8 cellular contexts compared by ENCODE assay signal in the genomic region with DNA sequence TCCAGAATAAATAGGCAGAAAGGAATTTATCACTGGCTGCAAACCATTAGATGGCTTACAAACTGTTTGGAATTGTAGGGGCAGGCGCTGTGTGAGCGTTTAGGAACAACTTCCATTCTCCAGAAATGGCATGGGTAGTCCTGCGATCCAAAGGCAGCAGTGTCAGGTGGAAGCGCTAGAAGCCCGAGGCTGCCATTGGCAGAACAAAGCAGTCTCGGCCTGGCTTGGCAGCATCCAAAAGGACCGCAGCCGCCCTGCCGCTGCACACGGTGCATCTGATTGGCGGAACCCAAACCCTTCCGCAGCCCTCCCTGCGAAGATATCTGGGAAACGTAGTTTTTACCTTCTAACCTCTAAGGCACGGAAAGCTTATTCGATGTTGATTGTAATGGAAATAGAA. TPM values are rescaled to one million over a fixed set of nuclear protein-coding genes. Genes with fewer than 3 reads are reported as not detected.
A peak's percentile ranks its signal among the peaks of the same experiment; 100 is the strongest.
DNase-seq lines count a peak whose midpoint lies in the region; ATAC-seq and TF ChIP-seq lines count a peak whose summit lies in the region.

No MANE protein-coding gene starts in this region.

- no peaks in the 10 kb centered on the region for H3K9me2 ChIP-seq in PC-9 (ENCODE audit: insufficient read depth)

- H3K4me2 ChIP-seq in PC-9 = no peak overlapping the region

- no peaks in the 10 kb centered on the region for H4K20me1 ChIP-seq in PC-9 (ENCODE audit: insufficient read depth)

- H3K9me3 ChIP-seq in lower lobe of right lung (no peaks in the 10 kb centered on the region), PC-9 (ENCODE audit: insufficient read depth, low read depth) (no peaks in the 10 kb centered on the region)

- H3K4me3 ChIP-seq in lower lobe of right lung = peak overlapping the region; percentile 32
- no peak overlapping the region for H3K4me3 ChIP-seq in PC-9

- BruUV-seq in PC-9 (replicated peaks; lab: Mats Ljungman, UMichigan) = no TSS peak

- H3K27ac Mint-ChIP-seq in effector memory CD8-positive, alpha-beta T cell = no peak overlapping the region

- peaks cover 9 to 10% of the 10 kb centered on the region in 2 donors for H3K4me1 Mint-ChIP-seq in effector memory CD8-positive, alpha-beta T cell (ENCODE audit: low read depth in 2 of 2)

- TF ChIP-seq CTCF in lower lobe of right lung (IDR thresholded peaks at IDR 0.05) (no peak), PC-9 (conservative IDR thresholded peaks at IDR 0.05) (no peak), RWPE1 (conservative IDR thresholded peaks at IDR 0.05; ENCODE audit: low read depth) (no peak)

- POLR2A ChIA-PET in PC-9 (lab: Charles Lee; ENCODE audit: unreplicated experiment) (no interaction called here), RWPE1 (lab: Yijun Ruan, JAX; ENCODE audit: low non-redundant PET) (no interaction called here)

- no peaks in the 10 kb centered on the region for H3K27me3 ChIP-seq in lower lobe of right lung (ENCODE audit: low read depth)
- no peaks in the 10 kb centered on the region for H3K27me3 ChIP-seq in PC-9 (ENCODE audit: insufficient read depth, low read depth)

- ATAC-seq in GM19468 (IDR thresholded peaks at IDR 0.05; ENCODE audit: extremely low read depth, unreplicated experiment) (peak; percentile 83), HG03575 (IDR thresholded peaks at IDR 0.05; ENCODE audit: extremely low read depth, insufficient number of reproducible peaks, low FRiP score, unreplicated experiment) (peak; percentile 90), lower lobe of right lung (peak; percentile 83 to 91)
- peak; percentile 81 for ATAC-seq in effector memory CD8-positive, alpha-beta T cell (replicated peaks)

- intact Hi-C loops in lower lobe of right lung (cut with DNase I) = loop anchor here (10.0 kb wide), 1 partner anchor 99 kb away; no protein-coding TSS in a partner anchor
- intact Hi-C loops in PC-9 (cut with micrococcal nuclease; ENCODE audit: unreplicated experiment) = no loop called here

- H3K36me3 Mint-ChIP-seq in effector memory CD8-positive, alpha-beta T cell (ENCODE audit: insufficient read depth) = no peaks in the 10 kb centered on the region

- no peaks in the 10 kb centered on the region for H3K79me2 ChIP-seq in PC-9 (ENCODE audit: low read depth)

- no peaks in the 10 kb centered on the region for H3K9me3 Mint-ChIP-seq in effector memory CD8-positive, alpha-beta T cell

- no peaks in the 10 kb centered on the region for H3K36me3 ChIP-seq in lower lobe of right lung
- no peaks in the 10 kb centered on the region for H3K36me3 ChIP-seq in PC-9 (ENCODE audit: low read depth)

- no peak overlapping the region for H2AFZ ChIP-seq in PC-9

- peaks cover 22% of the 10 kb centered on the region for H3F3A ChIP-seq in PC-9 (ENCODE audit: insufficient read depth, low read depth)

- H3K27me3 Mint-ChIP-seq in effector memory CD8-positive, alpha-beta T cell = peaks cover 6 to 12% of the 10 kb centered on the region in 2 donors

- H3K27ac ChIP-seq in lower lobe of right lung = no peak overlapping the region
- H3K27ac ChIP-seq in PC-9 = no peak overlapping the region
- H3K27ac ChIP-seq in RWPE1 = no peak overlapping the region

- H3K4me1 ChIP-seq in lower lobe of right lung (peaks cover 7% of the 10 kb centered on the region), PC-9 (replicated peaks; ENCODE audit: insufficient read depth) (peaks cover 25% of the 10 kb centered on the region)

- H3K4me3 Mint-ChIP-seq in effector memory CD8-positive, alpha-beta T cell = peak overlapping the region; percentile 51 to 53

- CTCF ChIA-PET in PC-9 (lab: Charles Lee) = no interaction called here
- CTCF ChIA-PET in RWPE1 (lab: Yijun Ruan, JAX) = interaction anchor here (0.7 kb wide), 1 partner anchor 1356 kb away, joined by 3 read pairs; no protein-coding TSS in a partner anchor

- peak; percentile 50 for DNase-seq in activated CD8-positive, alpha-beta memory T cell treated with anti-CD3 and anti-CD28 coated beads, Interleukin-2, amount 50 U/mL, for 4 hours
- DNase-seq in effector memory CD8-positive, alpha-beta T cell = peak; percentile 8 to 25 (median 19)
- peak; percentile 75 for DNase-seq in lower lobe of right lung
- DNase-seq in stimulated activated CD4-positive, alpha-beta T cell treated with anti-CD3 and anti-CD28 coated beads, Interleukin-4, amount 100 ng/mL, for 24 hours = peak; percentile 67
- no peak for DNase-seq in PC-9
- DNase-seq in RWPE1 (ENCODE audit: low spot score) = no peak

RNA-seq across cellular contexts. Expression of a gene that starts 23.6 kb away (rescaled TPM):
- total RNA-seq in lower lobe of right lung (77.2 TPM), PC-9 (2021) (64.1 and 83.6 TPM in 2 replicates)

Comparison
In these comparisons a context has a peak if more than half of its experiments do, and no peak if none do; other contexts are left out.
1. DNase-seq: peak in activated CD8-positive, alpha-beta memory T cell treated with anti-CD3 and anti-CD28 coated beads, Interleukin-2, amount 50 U/mL, for 4 hours (single experiment), effector memory CD8-positive, alpha-beta T cell (3 of 3), lower lobe of right lung (single experiment) and stimulated activated CD4-positive, alpha-beta T cell treated with anti-CD3 and anti-CD28 coated beads, Interleukin-4, amount 100 ng/mL, for 24 hours (single experiment); none in PC-9 (0 of 2) and RWPE1 (single experiment).
2. Peak in every context shown above with its lines, with median percentiles within 50 percentile points of each other: ATAC-seq.